Comparison of ENCODE assay signal across 3 cellular contexts in the genomic region with DNA sequence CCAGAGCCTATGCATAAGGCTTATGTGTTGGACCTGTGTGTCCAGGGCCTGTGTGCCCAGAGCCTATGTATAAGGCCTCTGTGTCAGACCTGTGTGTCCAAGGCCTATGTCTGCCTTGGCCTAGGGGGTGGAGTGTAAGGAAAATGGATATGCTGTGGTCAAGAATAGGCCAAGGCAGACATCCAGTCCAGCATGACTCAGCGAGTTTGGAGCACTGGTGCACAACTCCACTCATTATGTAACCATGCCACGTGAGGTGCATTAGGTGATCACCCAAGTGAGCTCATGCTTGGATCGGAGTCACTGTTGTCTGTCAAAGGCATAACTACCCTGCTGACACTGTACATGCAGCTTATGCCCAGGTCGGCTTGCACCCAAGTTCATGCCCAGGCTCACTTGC.
TF ChIP-seq lines count a peak whose summit lies in the region.

No MANE protein-coding gene starts in this region.

TF ChIP-seq in SK-N-SH treated with all-trans-retinoic acid at 6 μM for 48 hours, 23 proteins besides CTCF, POLR2A, EP300 and RAD21 (continued from another document):
- TF ChIP-seq ZC3H10 (CRISPR knock-in tag; IDR thresholded peaks at IDR 0.05) (peak; percentile 78), TCF4 (CRISPR knock-in tag; IDR thresholded peaks at IDR 0.05; ENCODE audit: borderline replicate concordance) (no peak), TOX (CRISPR knock-in tag; IDR thresholded peaks at IDR 0.05; ENCODE audit: borderline replicate concordance) (peak; percentile 69; the same call in 1 of the 2 replicates), ZFP3 (CRISPR knock-in tag; IDR thresholded peaks at IDR 0.05) (0 out of 2 replicates have a peak, but pooled peaks have one; percentile 77), ZNF565 (CRISPR knock-in tag; conservative IDR thresholded peaks at IDR 0.05; ENCODE audit: low read depth) (no peak), ISL1 (CRISPR knock-in tag; IDR thresholded peaks at IDR 0.05) (peak; percentile 50), PPARA (CRISPR knock-in tag; IDR thresholded peaks at IDR 0.05; ENCODE audit: borderline replicate concordance) (no peak), ZNF70 (CRISPR knock-in tag; IDR thresholded peaks at IDR 0.05) (no peak), CSDC2 (CRISPR knock-in tag; IDR thresholded peaks at IDR 0.05) (peak; percentile 87)

TF ChIP-seq in SK-N-SH, 30 proteins besides CTCF, POLR2A, EP300 and RAD21 (continued from another document):
- TF ChIP-seq, protein P1, sequence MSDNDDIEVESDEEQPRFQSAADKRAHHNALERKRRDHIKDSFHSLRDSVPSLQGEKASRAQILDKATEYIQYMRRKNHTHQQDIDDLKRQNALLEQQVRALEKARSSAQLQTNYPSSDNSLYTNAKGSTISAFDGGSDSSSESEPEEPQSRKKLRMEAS (IDR thresholded peaks at IDR 0.05; ENCODE audit: low read depth), result no peak
- TF ChIP-seq POLR2AphosphoS5 (IDR thresholded peaks at IDR 0.05; ENCODE audit: low read depth, low read length) (no peak), RFX5 (IDR thresholded peaks at IDR 0.05; ENCODE audit: low read length) (no peak), FOSL2 (IDR thresholded peaks at IDR 0.05; ENCODE audit: borderline replicate concordance, low read depth) (no peak), TCF12 (IDR thresholded peaks at IDR 0.05) (no peak), MXI1 (IDR thresholded peaks at IDR 0.05; ENCODE audit: low read depth, low read length) (no peak), USF1 (IDR thresholded peaks at IDR 0.05; ENCODE audit: borderline replicate concordance, low read depth) (no peak), NFIC (IDR thresholded peaks at IDR 0.05; ENCODE audit: borderline replicate concordance) (no peak), FOXJ3 (CRISPR knock-in tag; IDR thresholded peaks at IDR 0.05) (no peak), USF2 (IDR thresholded peaks at IDR 0.05; ENCODE audit: borderline replicate concordance, low read depth, low read length) (no peak), TAF1 (IDR thresholded peaks at IDR 0.05; ENCODE audit: borderline replicate concordance, low read depth, low read length) (no peak)
- TF ChIP-seq, protein P2, sequence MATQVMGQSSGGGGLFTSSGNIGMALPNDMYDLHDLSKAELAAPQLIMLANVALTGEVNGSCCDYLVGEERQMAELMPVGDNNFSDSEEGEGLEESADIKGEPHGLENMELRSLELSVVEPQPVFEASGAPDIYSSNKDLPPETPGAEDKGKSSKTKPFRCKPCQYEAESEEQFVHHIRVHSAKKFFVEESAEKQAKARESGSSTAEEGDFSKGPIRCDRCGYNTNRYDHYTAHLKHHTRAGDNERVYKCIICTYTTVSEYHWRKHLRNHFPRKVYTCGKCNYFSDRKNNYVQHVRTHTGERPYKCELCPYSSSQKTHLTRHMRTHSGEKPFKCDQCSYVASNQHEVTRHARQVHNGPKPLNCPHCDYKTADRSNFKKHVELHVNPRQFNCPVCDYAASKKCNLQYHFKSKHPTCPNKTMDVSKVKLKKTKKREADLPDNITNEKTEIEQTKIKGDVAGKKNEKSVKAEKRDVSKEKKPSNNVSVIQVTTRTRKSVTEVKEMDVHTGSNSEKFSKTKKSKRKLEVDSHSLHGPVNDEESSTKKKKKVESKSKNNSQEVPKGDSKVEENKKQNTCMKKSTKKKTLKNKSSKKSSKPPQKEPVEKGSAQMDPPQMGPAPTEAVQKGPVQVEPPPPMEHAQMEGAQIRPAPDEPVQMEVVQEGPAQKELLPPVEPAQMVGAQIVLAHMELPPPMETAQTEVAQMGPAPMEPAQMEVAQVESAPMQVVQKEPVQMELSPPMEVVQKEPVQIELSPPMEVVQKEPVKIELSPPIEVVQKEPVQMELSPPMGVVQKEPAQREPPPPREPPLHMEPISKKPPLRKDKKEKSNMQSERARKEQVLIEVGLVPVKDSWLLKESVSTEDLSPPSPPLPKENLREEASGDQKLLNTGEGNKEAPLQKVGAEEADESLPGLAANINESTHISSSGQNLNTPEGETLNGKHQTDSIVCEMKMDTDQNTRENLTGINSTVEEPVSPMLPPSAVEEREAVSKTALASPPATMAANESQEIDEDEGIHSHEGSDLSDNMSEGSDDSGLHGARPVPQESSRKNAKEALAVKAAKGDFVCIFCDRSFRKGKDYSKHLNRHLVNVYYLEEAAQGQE (IDR thresholded peaks at IDR 0.05; ENCODE audit: low read depth, low read length), result no peak
- TF ChIP-seq, protein P3, sequence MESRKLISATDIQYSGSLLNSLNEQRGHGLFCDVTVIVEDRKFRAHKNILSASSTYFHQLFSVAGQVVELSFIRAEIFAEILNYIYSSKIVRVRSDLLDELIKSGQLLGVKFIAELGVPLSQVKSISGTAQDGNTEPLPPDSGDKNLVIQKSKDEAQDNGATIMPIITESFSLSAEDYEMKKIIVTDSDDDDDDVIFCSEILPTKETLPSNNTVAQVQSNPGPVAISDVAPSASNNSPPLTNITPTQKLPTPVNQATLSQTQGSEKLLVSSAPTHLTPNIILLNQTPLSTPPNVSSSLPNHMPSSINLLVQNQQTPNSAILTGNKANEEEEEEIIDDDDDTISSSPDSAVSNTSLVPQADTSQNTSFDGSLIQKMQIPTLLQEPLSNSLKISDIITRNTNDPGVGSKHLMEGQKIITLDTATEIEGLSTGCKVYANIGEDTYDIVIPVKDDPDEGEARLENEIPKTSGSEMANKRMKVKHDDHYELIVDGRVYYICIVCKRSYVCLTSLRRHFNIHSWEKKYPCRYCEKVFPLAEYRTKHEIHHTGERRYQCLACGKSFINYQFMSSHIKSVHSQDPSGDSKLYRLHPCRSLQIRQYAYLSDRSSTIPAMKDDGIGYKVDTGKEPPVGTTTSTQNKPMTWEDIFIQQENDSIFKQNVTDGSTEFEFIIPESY (IDR thresholded peaks at IDR 0.05; ENCODE audit: borderline replicate concordance, low read depth), result no peak

TF ChIP-seq in GM12878, 131 proteins besides CTCF, POLR2A, EP300 and RAD21 (continued from another document):
- TF ChIP-seq ZNF384 (IDR thresholded peaks at IDR 0.05; ENCODE audit: borderline replicate concordance, low read depth, low read length), result no peak
- no peak for TF ChIP-seq HCFC1 (IDR thresholded peaks at IDR 0.05; ENCODE audit: low read length)
- TF ChIP-seq POLR2AphosphoS5 (IDR thresholded peaks at IDR 0.05; ENCODE audit: low read length), result no peak
- TF ChIP-seq, protein P4, sequence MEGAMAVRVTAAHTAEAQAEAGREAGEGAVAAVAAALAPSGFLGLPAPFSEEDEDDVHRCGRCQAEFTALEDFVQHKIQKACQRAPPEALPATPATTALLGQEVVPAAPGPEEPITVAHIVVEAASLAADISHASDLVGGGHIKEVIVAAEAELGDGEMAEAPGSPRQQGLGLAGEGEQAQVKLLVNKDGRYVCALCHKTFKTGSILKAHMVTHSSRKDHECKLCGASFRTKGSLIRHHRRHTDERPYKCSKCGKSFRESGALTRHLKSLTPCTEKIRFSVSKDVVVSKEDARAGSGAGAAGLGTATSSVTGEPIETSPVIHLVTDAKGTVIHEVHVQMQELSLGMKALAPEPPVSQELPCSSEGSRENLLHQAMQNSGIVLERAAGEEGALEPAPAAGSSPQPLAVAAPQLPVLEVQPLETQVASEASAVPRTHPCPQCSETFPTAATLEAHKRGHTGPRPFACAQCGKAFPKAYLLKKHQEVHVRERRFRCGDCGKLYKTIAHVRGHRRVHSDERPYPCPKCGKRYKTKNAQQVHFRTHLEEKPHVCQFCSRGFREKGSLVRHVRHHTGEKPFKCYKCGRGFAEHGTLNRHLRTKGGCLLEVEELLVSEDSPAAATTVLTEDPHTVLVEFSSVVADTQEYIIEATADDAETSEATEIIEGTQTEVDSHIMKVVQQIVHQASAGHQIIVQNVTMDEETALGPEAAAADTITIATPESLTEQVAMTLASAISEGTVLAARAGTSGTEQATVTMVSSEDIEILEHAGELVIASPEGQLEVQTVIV (IDR thresholded peaks at IDR 0.05; ENCODE audit: borderline replicate concordance, partially characterized antibody), result no peak
- TF ChIP-seq, protein P5, sequence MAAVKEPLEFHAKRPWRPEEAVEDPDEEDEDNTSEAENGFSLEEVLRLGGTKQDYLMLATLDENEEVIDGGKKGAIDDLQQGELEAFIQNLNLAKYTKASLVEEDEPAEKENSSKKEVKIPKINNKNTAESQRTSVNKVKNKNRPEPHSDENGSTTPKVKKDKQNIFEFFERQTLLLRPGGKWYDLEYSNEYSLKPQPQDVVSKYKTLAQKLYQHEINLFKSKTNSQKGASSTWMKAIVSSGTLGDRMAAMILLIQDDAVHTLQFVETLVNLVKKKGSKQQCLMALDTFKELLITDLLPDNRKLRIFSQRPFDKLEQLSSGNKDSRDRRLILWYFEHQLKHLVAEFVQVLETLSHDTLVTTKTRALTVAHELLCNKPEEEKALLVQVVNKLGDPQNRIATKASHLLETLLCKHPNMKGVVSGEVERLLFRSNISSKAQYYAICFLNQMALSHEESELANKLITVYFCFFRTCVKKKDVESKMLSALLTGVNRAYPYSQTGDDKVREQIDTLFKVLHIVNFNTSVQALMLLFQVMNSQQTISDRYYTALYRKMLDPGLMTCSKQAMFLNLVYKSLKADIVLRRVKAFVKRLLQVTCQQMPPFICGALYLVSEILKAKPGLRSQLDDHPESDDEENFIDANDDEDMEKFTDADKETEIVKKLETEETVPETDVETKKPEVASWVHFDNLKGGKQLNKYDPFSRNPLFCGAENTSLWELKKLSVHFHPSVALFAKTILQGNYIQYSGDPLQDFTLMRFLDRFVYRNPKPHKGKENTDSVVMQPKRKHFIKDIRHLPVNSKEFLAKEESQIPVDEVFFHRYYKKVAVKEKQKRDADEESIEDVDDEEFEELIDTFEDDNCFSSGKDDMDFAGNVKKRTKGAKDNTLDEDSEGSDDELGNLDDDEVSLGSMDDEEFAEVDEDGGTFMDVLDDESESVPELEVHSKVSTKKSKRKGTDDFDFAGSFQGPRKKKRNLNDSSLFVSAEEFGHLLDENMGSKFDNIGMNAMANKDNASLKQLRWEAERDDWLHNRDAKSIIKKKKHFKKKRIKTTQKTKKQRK (IDR thresholded peaks at IDR 0.05; ENCODE audit: low read depth, low read length), result no peak
- TF ChIP-seq EED (IDR thresholded peaks at IDR 0.05; ENCODE audit: low read depth), result no peak
- no peak for TF ChIP-seq POLR2AphosphoS2 (IDR thresholded peaks at IDR 0.05; ENCODE audit: low read depth, low read length)
- TF ChIP-seq RBBP5 (conservative IDR thresholded peaks at IDR 0.05), result no peak
- no peak for TF ChIP-seq USF1 (IDR thresholded peaks at IDR 0.05; ENCODE audit: borderline replicate concordance, extremely low read length, insufficient read depth, low read depth, low read length)
- TF ChIP-seq BHLHE40 (IDR thresholded peaks at IDR 0.05; ENCODE audit: borderline replicate concordance in 1 of 2, low read depth in 2 of 2, low read length in 1 of 2), result peak in 1 of 2 experiments; percentile 56; a peak in 2 of 4 replicates
- TF ChIP-seq ZNF592 (IDR thresholded peaks at IDR 0.05), result no peak
